ENCODE assay signal across 25 cellular contexts in genomic region chr9:2506310-2506709, GRCh38.
DNase-seq lines count a peak whose midpoint lies in the region; ATAC-seq, FAIRE-seq and TF ChIP-seq lines count a peak whose summit lies in the region.
"Had no signal": no experiment of that assay in that cellular context is flagged by ENCODE, and none has a peak within 500 bp of the region (broad histone marks: within the 10 kb centered on the region; RNA-seq: fewer than 3 reads in every experiment).

No MANE protein-coding gene starts in this region.

- peak overlapping the region in 2 of 3 experiments; percentile 22 to 65 for H3K27ac Mint-ChIP-seq in nephron
- H3K27ac Mint-ChIP-seq: B cell; CD14-positive monocyte; CD8-positive, alpha-beta memory T cell; IgD-negative memory B cell had no signal

- intact Hi-C loops in left ventricle myocardium superior (cut with micrococcal nuclease) (no loop called here), cardiac septum (cut with DNase I) (no loop called here)

- peak; percentile 69 for ATAC-seq in left ventricle myocardium superior
- ATAC-seq: PC-3 had no signal

- no peak for FAIRE-seq in HTR-8/SVneo (lab: Jason Lieb, UNC)
- FAIRE-seq: GM12891 had no signal

- TF ChIP-seq CTCF in nephron (IDR thresholded peaks at IDR 0.05; ENCODE audit: unreplicated experiment in 3 of 3) = no peak

- H3K4me1 Mint-ChIP-seq in nephron = peaks cover 17% of the 10 kb centered on the region
- H3K4me1 Mint-ChIP-seq: B cell; CD14-positive monocyte; CD8-positive, alpha-beta memory T cell; IgD-negative memory B cell had no signal

- peaks cover 16% of the 10 kb centered on the region for H3K9me3 Mint-ChIP-seq in nephron

- H3K4me3 Mint-ChIP-seq in nephron = no peak overlapping the region
- H3K4me3 Mint-ChIP-seq: B cell; CD14-positive monocyte; CD8-positive, alpha-beta memory T cell; IgD-negative memory B cell had no signal

- DNase-seq in NCI-H82 (lab: John Stamatoyannopoulos, UW) (peak; percentile 6), NCI-H82 treated with DMSO at 0.1 percent for 48 hours (lab: John Stamatoyannopoulos, UW; ENCODE audit: unreplicated experiment) (no peak), left ventricle myocardium superior (no peak), cardiac septum (ENCODE audit: low spot score) (no peak), HTR-8/SVneo (ENCODE audit: insufficient read length, low spot score) (no peak)
- no peak for DNase-seq in activated effector memory CD4-positive, alpha-beta T cell treated with Interleukin-2 at 50 U/mL for 16 hours
- DNase-seq: CD8-positive, alpha-beta memory T cell; DMS 273 treated with DMSO at 0.1 percent for 48 hours; DMS79; EL; GF-D8; GOT3; HCEC 1CT; MM.1S; NCI-H1417; NCI-H1694; NCI-H2029 treated with DMSO at 0.1 percent for 48 hours; NCI-H526 treated with DMSO at 0.1 percent for 48 hours; NK-92 treated with Interleukin-12 subunit alpha and Interleukin-12 subunit beta, amount 100 ng/mL, for 24 hours; PC-3 had no signal

- H3K36me3 Mint-ChIP-seq in nephron (ENCODE audit: low read depth) = peaks cover 7% of the 10 kb centered on the region
- H3K36me3 Mint-ChIP-seq: CD14-positive monocyte; CD8-positive, alpha-beta memory T cell; IgD-negative memory B cell had no signal

- H3K27me3 Mint-ChIP-seq in nephron (ENCODE audit: low read depth) = no peaks in the 10 kb centered on the region
